12 cellular contexts compared by ENCODE assay signal in genomic region chr21:45142469-45142868, GRCh38.
DNase-seq lines count a peak whose midpoint lies in the region; ATAC-seq and TF ChIP-seq lines count a peak whose summit lies in the region.
"Had no signal": no experiment of that assay in that cellular context is flagged by ENCODE, and none has a peak within 500 bp of the region (broad histone marks: within the 10 kb centered on the region; RNA-seq: fewer than 3 reads in every experiment).

No MANE protein-coding gene starts in this region.

- no peaks in the 10 kb centered on the region for H4K20me1 ChIP-seq in OCI-LY7 (ENCODE audit: insufficient read depth, low read length)

- H3K27me3 ChIP-seq in adipocyte (replicated peaks; ENCODE audit: control insufficient read depth, insufficient read depth, low read length) (no peaks in the 10 kb centered on the region), skeletal muscle satellite cell (ENCODE audit: control insufficient read depth, insufficient read depth, low read length) (no peaks in the 10 kb centered on the region)

- H3K4me3 ChIP-seq in HEK293 (ENCODE audit: low read depth, low read length) (no peak overlapping the region), adipocyte (ENCODE audit: low read length) (no peak overlapping the region), skeletal muscle satellite cell (ENCODE audit: low read length) (no peak overlapping the region), OCI-LY7 (ENCODE audit: low read depth, low read length, poor library complexity, severe bottlenecking) (no peak overlapping the region)

- in situ Hi-C loops in KBM-7 (cut with MboI; ENCODE audit: low pct_unique_long_range_greater_than_20kb, low sequenced_read_pairs), result loop anchor here (25.0 kb wide), 1 partner anchor 295 kb away; no protein-coding TSS in a partner anchor

- no peak overlapping the region for H2AFZ ChIP-seq in OCI-LY7 (ENCODE audit: low read length)

- TF ChIP-seq CTCF in HEK293 (tag by site-specific recombination; IDR thresholded peaks at IDR 0.05), result no peak
- no peak for TF ChIP-seq CTCF in OCI-LY7 (conservative IDR thresholded peaks at IDR 0.05; ENCODE audit: low read length)

- POLR2A ChIA-PET in HEK293 (lab: Yijun Ruan, JAX) (interaction anchor here (1.0 kb wide), 1 partner anchor 145 kb away, joined by 4 read pairs; the partner anchor contains the start of gene POFUT2), OCI-LY7 (lab: Charles Lee) (interaction anchor here (0.6 kb wide), 1 partner anchor 878 kb away, joined by 5 read pairs; no protein-coding TSS in a partner anchor)

- H3K4me2 ChIP-seq in skeletal muscle satellite cell (ENCODE audit: low read length) (peak overlapping the region; percentile 54), OCI-LY7 (ENCODE audit: low read length) (no peak overlapping the region)

- CTCF ChIA-PET in HEK293 (lab: Yijun Ruan, JAX) (interaction anchor here (0.9 to 8.0 kb wide), 8 partner anchors 14 to 298 kb away, joined by 3 to 333 read pairs (median 22); partner anchors contain the start of gene SLX9), OCI-LY7 (lab: Charles Lee; ENCODE audit: unreplicated experiment) (interaction anchor here (0.6 kb wide), 1 partner anchor 145 kb away, joined by 3 read pairs; the partner anchor contains the start of gene POFUT2)

- no peak for ATAC-seq in GM21717 (IDR thresholded peaks at IDR 0.05; ENCODE audit: unreplicated experiment)

- H3K4me1 ChIP-seq in HEK293 (ENCODE audit: control insufficient read depth, insufficient read depth, low read length) (no peaks in the 10 kb centered on the region), adipocyte (ENCODE audit: control insufficient read depth, insufficient read depth, low read length) (peaks cover 19% of the 10 kb centered on the region), skeletal muscle satellite cell (ENCODE audit: control insufficient read depth, insufficient read depth, low read length) (peaks cover 65% of the 10 kb centered on the region), OCI-LY7 (ENCODE audit: insufficient read depth, low read length, poor library complexity, severe bottlenecking) (no peaks in the 10 kb centered on the region)

- no peaks in the 10 kb centered on the region for H3K79me2 ChIP-seq in OCI-LY7 (ENCODE audit: insufficient read depth, low read depth, low read length)

- H3K36me3 ChIP-seq in HEK293 (ENCODE audit: control insufficient read depth in 2 of 2, insufficient read depth in 1 of 2, low read length in 2 of 2) (no peaks in the 10 kb centered on the region), adipocyte (ENCODE audit: control insufficient read depth, insufficient read depth, low read length, severe bottlenecking) (peaks cover 13% of the 10 kb centered on the region), skeletal muscle satellite cell (ENCODE audit: insufficient read depth, low read length) (peaks cover 34% of the 10 kb centered on the region), OCI-LY7 (ENCODE audit: insufficient read depth, low read length) (no peaks in the 10 kb centered on the region)

- intact Hi-C loops in OCI-LY7 (cut with micrococcal nuclease; ENCODE audit: unreplicated experiment), result no loop called here

- DNase-seq in adipocyte (ENCODE audit: low read depth) (peak; percentile 77), foreskin melanocyte (peak; percentile 33), KBM-7 (no peak), OCI-LY7 (ENCODE audit: low spot score) (no peak)
- no peak for DNase-seq in activated CD4-positive, alpha-beta T cell treated with anti-CD3 and anti-CD28 coated beads for 48 hours
- DNase-seq: activated B cell treated with CpG ODN at 0.5 μM for 24 hours; effector CD4-positive, alpha-beta T cell; immature natural killer cell; NCI-H2171 had no signal

- H3K9me2 ChIP-seq in OCI-LY7 (ENCODE audit: insufficient read depth, low read length), result no peaks in the 10 kb centered on the region

- H3K9ac ChIP-seq in adipocyte (ENCODE audit: low read length), result no peak overlapping the region
- peak overlapping the region; percentile 26 for H3K9ac ChIP-seq in skeletal muscle satellite cell (ENCODE audit: low read depth, low read length)

- no peaks in the 10 kb centered on the region for H3K9me3 ChIP-seq in HEK293 (ENCODE audit: control insufficient read depth, insufficient read depth, low read depth, low read length)
- no peaks in the 10 kb centered on the region for H3K9me3 ChIP-seq in adipocyte (ENCODE audit: control insufficient read depth, low read length)
- H3K9me3 ChIP-seq in skeletal muscle satellite cell (replicated peaks; ENCODE audit: low read length), result no peaks in the 10 kb centered on the region
- no peaks in the 10 kb centered on the region for H3K9me3 ChIP-seq in OCI-LY7 (ENCODE audit: low read length)

- no peak overlapping the region for H3K27ac ChIP-seq in HEK293 (ENCODE audit: extremely low read depth, low read depth, low read length)
- no peak overlapping the region for H3K27ac ChIP-seq in OCI-LY7 (ENCODE audit: low read depth, low read length, poor library complexity, severe bottlenecking)

- BruUV-seq in OCI-LY7 (replicated peaks; lab: Mats Ljungman, UMichigan), result no TSS peak

TF ChIP-seq in HEK293, 187 proteins besides CTCF, POLR2A, EP300 and RAD21:
- TF ChIP-seq GLIS1 (tag by site-specific recombination; IDR thresholded peaks at IDR 0.05) (peak; percentile 84), ZFHX2 (tag by site-specific recombination; conservative IDR thresholded peaks at IDR 0.05) (peak; percentile 20; the same call in 1 of the 2 replicates), GLIS2 (tag by site-specific recombination; IDR thresholded peaks at IDR 0.05) (peak; percentile 27; the same call in 1 of the 2 replicates), ZNF157 (tag by site-specific recombination; IDR thresholded peaks at IDR 0.05) (no peak), ZIC2 (tag by site-specific recombination; IDR thresholded peaks at IDR 0.05) (peak; percentile 60)

Comparison
In these comparisons a context has a peak if more than half of its experiments do, and no peak if none do; other contexts are left out.
1. DNase-seq: peak in adipocyte (single experiment) and foreskin melanocyte (single experiment); none in activated CD4-positive, alpha-beta T cell treated with anti-CD3 and anti-CD28 coated beads for 48 hours (single experiment), KBM-7 (single experiment) and OCI-LY7 (single experiment).